In genomic region chr3:128875556-128876120, GRCh38 we compare ENCODE assay signal across 9 cellular contexts. TPM values are rescaled to one million over a fixed set of nuclear protein-coding genes. Genes with fewer than 3 reads are reported as not detected.
DNase-seq lines count a peak whose midpoint lies in the region; ATAC-seq and TF ChIP-seq lines count a peak whose summit lies in the region.
"Had no signal": no experiment of that assay in that cellular context is flagged by ENCODE, and none has a peak within 500 bp of the region (broad histone marks: within the 10 kb centered on the region; RNA-seq: fewer than 3 reads in every experiment).

No MANE protein-coding gene starts in this region.

- H4K5ac ChIP-seq in H9 (ENCODE audit: insufficient read length, low read depth, low read length), result no peak overlapping the region

- no peaks in the 10 kb centered on the region for H3K36me3 ChIP-seq in kidney epithelial cell (ENCODE audit: control insufficient read depth, insufficient read depth, low read length)

- H3K4ac ChIP-seq in H9 (ENCODE audit: low read depth, low read length), result no peak overlapping the region

- DNase-seq in Ammon's horn (ENCODE audit: low spot score) (peak; percentile 51), H9 (peak; percentile 75), kidney epithelial cell (ENCODE audit: low read depth) (no peak), omental fat pad (ENCODE audit: low spot score) (no peak), NCI-H187 treated with DMSO at 0.1 percent for 48 hours (lab: John Stamatoyannopoulos, UW) (no peak)
- DNase-seq in activated naive CD8-positive, alpha-beta T cell treated with anti-CD3 and anti-CD28 coated beads for 36 hours, result peak; percentile 65
- peak; percentile 14 to 29 for DNase-seq in stimulated activated CD8-positive, alpha-beta memory T cell treated with anti-CD3 and anti-CD28 coated beads, Interleukin-2, amount 100 ng/mL, for 1 hour (ENCODE audit: low read depth in 2 of 2)

- H3K14ac ChIP-seq in H9 (ENCODE audit: insufficient read depth, low read length), result no peak overlapping the region

- TF ChIP-seq CTCF in H9 (conservative IDR thresholded peaks at IDR 0.05) (peak; percentile 73), kidney epithelial cell (IDR thresholded peaks at IDR 0.05; ENCODE audit: insufficient read depth, low read length, poor library complexity, severe bottlenecking) (peak; percentile 74), omental fat pad (IDR thresholded peaks at IDR 0.05) (no peak)

- H3K27me3 ChIP-seq in H9 (ENCODE audit: insufficient read depth, low read length), result no peaks in the 10 kb centered on the region
- no peaks in the 10 kb centered on the region for H3K27me3 ChIP-seq in kidney epithelial cell (ENCODE audit: control insufficient read depth, insufficient read depth, low read length)

- H2BK120ac ChIP-seq in H9 (ENCODE audit: low read depth, low read length, poor library complexity, severe bottlenecking), result no peak overlapping the region

- peaks cover 26 to 29% of the 10 kb centered on the region in 2 experiments for H3K4me1 Mint-ChIP-seq in H9
- H3K4me1 Mint-ChIP-seq in activated naive CD8-positive, alpha-beta T cell treated with anti-CD3 and anti-CD28 coated beads for 36 hours, result peaks cover 25% of the 10 kb centered on the region

- no peak overlapping the region for H3K4me3 Mint-ChIP-seq in H9
- H3K4me3 Mint-ChIP-seq in activated naive CD8-positive, alpha-beta T cell treated with anti-CD3 and anti-CD28 coated beads for 36 hours, result no peak overlapping the region

- H3K9me3 ChIP-seq in H9 (ENCODE audit: control insufficient read depth, low read depth, low read length), result no peaks in the 10 kb centered on the region

- no peak overlapping the region for H3K9ac ChIP-seq in H9 (ENCODE audit: extremely low read depth, insufficient read length, low read length)
- H3K9ac ChIP-seq: parathyroid adenoma had no signal

- no peak overlapping the region for H3K23ac ChIP-seq in H9 (ENCODE audit: insufficient read length, low read depth, low read length)

- H3K79me1 ChIP-seq in H9 (ENCODE audit: insufficient read depth, low read depth, low read length, poor library complexity, severe bottlenecking), result no peaks in the 10 kb centered on the region

- no peaks in the 10 kb centered on the region for H3K4me1 ChIP-seq in H9 (ENCODE audit: insufficient read depth, low read length)

- no peak overlapping the region for H2AFZ ChIP-seq in H9 (ENCODE audit: low read length)
- H2AFZ ChIP-seq: parathyroid adenoma had no signal

- no peak overlapping the region for H3K27ac ChIP-seq in H9 (ENCODE audit: insufficient read length, low read depth, low read length)
- H3K27ac ChIP-seq: parathyroid adenoma had no signal

- H4K91ac ChIP-seq in H9 (ENCODE audit: insufficient read length, low read depth, low read length), result no peak overlapping the region

- no peak overlapping the region for H2BK12ac ChIP-seq in H9 (ENCODE audit: insufficient read length, low read depth, low read length)

- H2BK15ac ChIP-seq in H9 (ENCODE audit: low read depth, low read length), result no peak overlapping the region

- H3K9me3 Mint-ChIP-seq in H9, result no peaks in the 10 kb centered on the region
- H3K9me3 Mint-ChIP-seq in activated naive CD8-positive, alpha-beta T cell treated with anti-CD3 and anti-CD28 coated beads for 36 hours, result no peaks in the 10 kb centered on the region

- no peaks in the 10 kb centered on the region for H4K20me1 ChIP-seq in H9 (ENCODE audit: control insufficient read depth, insufficient read depth, insufficient read length)

- peaks cover 7% of the 10 kb centered on the region; the same call in 1 of the 2 replicates for H3K79me2 ChIP-seq in H9 (ENCODE audit: insufficient read depth, low read length)

- peaks cover 0 to 5% (median 0%) of the 10 kb centered on the region in 3 experiments; a peak in 2 of 7 replicates for H3K36me3 Mint-ChIP-seq in H9 (ENCODE audit: insufficient read depth in 1 of 3, low read depth in 3 of 3)
- peaks cover 12% of the 10 kb centered on the region for H3K36me3 Mint-ChIP-seq in activated naive CD8-positive, alpha-beta T cell treated with anti-CD3 and anti-CD28 coated beads for 36 hours

- H2BK20ac ChIP-seq in H9 (ENCODE audit: low read depth, low read length, poor library complexity, severe bottlenecking), result no peak overlapping the region

- H3K4me2 ChIP-seq in H9 (ENCODE audit: insufficient read depth, insufficient read length, low read length), result no peak overlapping the region

- WGBS in H9 (ENCODE audit: extremely low coverage, insufficient read length, low lambda C conversion rate), result no CpG with 5 or more reads among the region's 12 CpGs

- peak; percentile 22; the same call in 2 of the 3 replicates for ATAC-seq in SK-N-SH treated with all-trans-retinoic acid at 6 μM for 48 hours
- no peak for ATAC-seq in omental fat pad (ENCODE audit: low FRiP score)

- no peak overlapping the region for H4K8ac ChIP-seq in H9 (replicated peaks; ENCODE audit: insufficient read length, low read depth, low read length)

- peaks cover 23% of the 10 kb centered on the region for H3K27me3 Mint-ChIP-seq in H9 (ENCODE audit: low read depth)
- no peaks in the 10 kb centered on the region for H3K27me3 Mint-ChIP-seq in activated naive CD8-positive, alpha-beta T cell treated with anti-CD3 and anti-CD28 coated beads for 36 hours

- peak overlapping the region in 1 of 3 experiments; percentile 83; a peak in 1 of 7 replicates for H3K27ac Mint-ChIP-seq in H9
- H3K27ac Mint-ChIP-seq in activated naive CD8-positive, alpha-beta T cell treated with anti-CD3 and anti-CD28 coated beads for 36 hours, result no peak overlapping the region

- H3K18ac ChIP-seq in H9 (ENCODE audit: insufficient read length, low read depth, low read length), result no peak overlapping the region

- no peak overlapping the region for H2AK5ac ChIP-seq in H9 (ENCODE audit: insufficient read length, low read length)

- H3K56ac ChIP-seq in H9 (ENCODE audit: insufficient read length, low read depth, low read length), result no peak overlapping the region

- no peak overlapping the region for H3K4me3 ChIP-seq in kidney epithelial cell (ENCODE audit: low read depth, low read length)

- no peak overlapping the region for H2BK5ac ChIP-seq in H9 (ENCODE audit: insufficient read length, low read length)

- H3T11ph ChIP-seq in H9 (ENCODE audit: low read length), result no peak overlapping the region

- H3K23me2 ChIP-seq in H9 (ENCODE audit: insufficient read length, low read depth, low read length, poor library complexity, severe bottlenecking), result peaks cover 13% of the 10 kb centered on the region

TF ChIP-seq in SK-N-SH treated with all-trans-retinoic acid at 6 μM for 48 hours, 23 proteins besides CTCF, POLR2A, EP300 and RAD21 (continues in another document):
- TF ChIP-seq ZNF70 (CRISPR knock-in tag; IDR thresholded peaks at IDR 0.05) (no peak), ZNF565 (CRISPR knock-in tag; conservative IDR thresholded peaks at IDR 0.05; ENCODE audit: low read depth) (no peak), ZC3H10 (CRISPR knock-in tag; IDR thresholded peaks at IDR 0.05) (no peak), OSR1 (CRISPR knock-in tag; IDR thresholded peaks at IDR 0.05) (no peak), BACH2 (CRISPR knock-in tag; IDR thresholded peaks at IDR 0.05; ENCODE audit: borderline replicate concordance) (no peak), TOX (CRISPR knock-in tag; IDR thresholded peaks at IDR 0.05; ENCODE audit: borderline replicate concordance) (no peak), POU6F1 (CRISPR knock-in tag; IDR thresholded peaks at IDR 0.05; ENCODE audit: borderline replicate concordance, low read depth) (no peak), CSRNP3 (CRISPR knock-in tag; IDR thresholded peaks at IDR 0.05) (no peak), RARB (CRISPR knock-in tag; IDR thresholded peaks at IDR 0.05) (no peak), TCF4 (CRISPR knock-in tag; IDR thresholded peaks at IDR 0.05; ENCODE audit: borderline replicate concordance) (no peak), CSDC2 (CRISPR knock-in tag; IDR thresholded peaks at IDR 0.05) (no peak), ISL1 (CRISPR knock-in tag; IDR thresholded peaks at IDR 0.05) (no peak), ARNTL (CRISPR knock-in tag; IDR thresholded peaks at IDR 0.05; ENCODE audit: borderline replicate concordance, low read depth) (no peak)

RNA-seq across cellular contexts. Expression of gene ACAD9, which starts 3.8 kb away (rescaled TPM):
- total RNA-seq in H9 (2021) (37.6 and 43.1 TPM in 2 replicates), kidney epithelial cell (32.9 and 38.1 TPM in 2 replicates), omental fat pad (10 to 100 TPM; 36.2 to 48.9 (median 46.8) TPM)
- 10 to 100 TPM; 47.5 to 47.6 TPM for total RNA-seq in activated naive CD8-positive, alpha-beta T cell treated with anti-CD3 and anti-CD28 coated beads for 36 hours

Comparison
In these comparisons a context has a peak if more than half of its experiments do, and no peak if none do; other contexts are left out.
1. DNase-seq: peak in Ammon's horn (single experiment), H9 (single experiment), activated naive CD8-positive, alpha-beta T cell treated with anti-CD3 and anti-CD28 coated beads for 36 hours (single experiment) and stimulated activated CD8-positive, alpha-beta memory T cell treated with anti-CD3 and anti-CD28 coated beads, Interleukin-2, amount 100 ng/mL, for 1 hour (2 of 2); none in kidney epithelial cell (single experiment), omental fat pad (single experiment) and NCI-H187 treated with DMSO at 0.1 percent for 48 hours (single experiment).
2. CTCF ChIP-seq: peak in H9 (single experiment) and kidney epithelial cell (single experiment); none in omental fat pad (0 of 3).